In genomic region chr19:18171605-18172327, GRCh38 we compare ENCODE assay signal across 13 cellular contexts. TPM values are rescaled to one million over a fixed set of nuclear protein-coding genes. Genes with fewer than 3 reads are reported as not detected.
DNase-seq lines count a peak whose midpoint lies in the region; ATAC-seq and TF ChIP-seq lines count a peak whose summit lies in the region.
"Had no signal": no experiment of that assay in that cellular context is flagged by ENCODE, and none has a peak within 500 bp of the region (broad histone marks: within the 10 kb centered on the region; RNA-seq: fewer than 3 reads in every experiment).

No MANE protein-coding gene starts in this region.

- ATAC-seq in activated T-cell treated with anti-CD3 and anti-CD28 coated beads, Interleukin-2, amount 50 U/mL, for 72 hours (replicated peaks in 1 of 2): no peak

- no peaks in the 10 kb centered on the region for H3K9me3 ChIP-seq in right atrium auricular region

- CTCF ChIA-PET in RWPE1 (lab: Yijun Ruan, JAX) (interaction anchor here (0.6 to 1.3 kb wide), 2 partner anchors 80 to 676 kb away, joined by 3 to 4 read pairs; no protein-coding TSS in a partner anchor), HEK293T (lab: Yijun Ruan, JAX) (interaction anchor here (0.7 to 1.7 kb wide), 2 partner anchors 35 to 58 kb away, joined by 3 to 6 read pairs; no protein-coding TSS in a partner anchor)

- no peaks in the 10 kb centered on the region for H3K27me3 ChIP-seq in right atrium auricular region

- H3K36me3 ChIP-seq in right atrium auricular region: peaks cover 17% of the 10 kb centered on the region

- H3K27ac ChIP-seq in RWPE1 (peak overlapping the region; percentile 88), right atrium auricular region (peak overlapping the region; percentile 46 to 55)

- DNase-seq in activated T-cell treated with anti-CD3 and anti-CD28 coated beads, Interleukin-2, amount 50 U/mL, for 72 hours: no peak
- DNase-seq in activated T-cell treated with anti-CD3 and anti-CD28 coated beads, Interleukin-2, amount 50 U/mL, for 1 hour: no peak
- DNase-seq in RWPE1 (ENCODE audit: low spot score) (no peak), right atrium auricular region (ENCODE audit: low spot score) (no peak), type B pancreatic cell (ENCODE audit: extremely low spot score, unreplicated experiment) (no peak), HEK293T (ENCODE audit: extremely low spot score) (no peak), chondrocyte (ENCODE audit: low spot score) (no peak), NCI-H2081 (lab: John Stamatoyannopoulos, UW) (no peak)
- DNase-seq: activated CD4-positive, alpha-beta T cell treated with anti-CD3 and anti-CD28 coated beads for 4 hours; activated naive CD4-positive, alpha-beta T cell treated with anti-CD3 and anti-CD28 coated beads, Interleukin-2, amount 50 U/mL, for 16 hours; foreskin melanocyte; NCI-H345; SHP77 had no signal

- H3K9me3 Mint-ChIP-seq in activated T-cell treated with anti-CD3 and anti-CD28 coated beads, Interleukin-2, amount 50 U/mL, for 72 hours: no peaks in the 10 kb centered on the region
- H3K9me3 Mint-ChIP-seq in type B pancreatic cell (no peaks in the 10 kb centered on the region), chondrocyte (ENCODE audit: low read depth) (no peaks in the 10 kb centered on the region)

- TF ChIP-seq CTCF in RWPE1 (conservative IDR thresholded peaks at IDR 0.05; ENCODE audit: low read depth) (no peak), right atrium auricular region (IDR thresholded peaks at IDR 0.05) (no peak), type B pancreatic cell (conservative IDR thresholded peaks at IDR 0.05) (no peak), chondrocyte (IDR thresholded peaks at IDR 0.05) (no peak)

- no peak overlapping the region for H3K4me3 ChIP-seq in right atrium auricular region

- peak overlapping the region; percentile 46 for H3K27ac Mint-ChIP-seq in activated T-cell treated with anti-CD3 and anti-CD28 coated beads, Interleukin-2, amount 50 U/mL, for 72 hours
- H3K27ac Mint-ChIP-seq in type B pancreatic cell: peak overlapping the region; percentile 36
- no peak overlapping the region for H3K27ac Mint-ChIP-seq in chondrocyte (ENCODE audit: unreplicated experiment)

- H3K4me1 Mint-ChIP-seq in activated T-cell treated with anti-CD3 and anti-CD28 coated beads, Interleukin-2, amount 50 U/mL, for 72 hours (ENCODE audit: low read depth): peaks cover 10% of the 10 kb centered on the region
- H3K4me1 Mint-ChIP-seq in type B pancreatic cell (ENCODE audit: unreplicated experiment): peaks cover 4% of the 10 kb centered on the region
- H3K4me1 Mint-ChIP-seq in chondrocyte (ENCODE audit: low read depth): peaks cover 8% of the 10 kb centered on the region

- H3K4me3 Mint-ChIP-seq in activated T-cell treated with anti-CD3 and anti-CD28 coated beads, Interleukin-2, amount 50 U/mL, for 72 hours: no peak overlapping the region
- H3K4me3 Mint-ChIP-seq in type B pancreatic cell: no peak overlapping the region
- H3K4me3 Mint-ChIP-seq in chondrocyte (ENCODE audit: unreplicated experiment): no peak overlapping the region

- peaks cover 2% of the 10 kb centered on the region in 2 donors for H3K36me3 Mint-ChIP-seq in activated T-cell treated with anti-CD3 and anti-CD28 coated beads, Interleukin-2, amount 50 U/mL, for 72 hours (ENCODE audit: insufficient read depth in 2 of 2)
- H3K36me3 Mint-ChIP-seq in type B pancreatic cell: peaks cover 3% of the 10 kb centered on the region
- peaks cover 19% of the 10 kb centered on the region for H3K36me3 Mint-ChIP-seq in chondrocyte (ENCODE audit: low read depth)

- H3K4me1 ChIP-seq in right atrium auricular region: peaks cover 0 to 30% of the 10 kb centered on the region in 2 donors

- POLR2A ChIA-PET in RWPE1 (lab: Yijun Ruan, JAX; ENCODE audit: low non-redundant PET): no interaction called here
- POLR2A ChIA-PET in HEK293T (lab: Yijun Ruan, JAX): no interaction called here

- no peaks in the 10 kb centered on the region for H3K27me3 Mint-ChIP-seq in activated T-cell treated with anti-CD3 and anti-CD28 coated beads, Interleukin-2, amount 50 U/mL, for 72 hours (ENCODE audit: low read depth)
- peaks cover 25% of the 10 kb centered on the region for H3K27me3 Mint-ChIP-seq in type B pancreatic cell
- H3K27me3 Mint-ChIP-seq in chondrocyte (ENCODE audit: low read depth): peaks cover 7% of the 10 kb centered on the region

TF ChIP-seq in HEK293T, 16 proteins besides CTCF, POLR2A, EP300 and RAD21:
- TF ChIP-seq ARNT (IDR thresholded peaks at IDR 0.05): no peak
- no peak for TF ChIP-seq FOXK2 (IDR thresholded peaks at IDR 0.05)
- no peak for TF ChIP-seq SP1 (IDR thresholded peaks at IDR 0.05)
- no peak for TF ChIP-seq PKNOX1 (IDR thresholded peaks at IDR 0.05)
- no peak for TF ChIP-seq TARDBP (IDR thresholded peaks at IDR 0.05)
- TF ChIP-seq ZNF384 (IDR thresholded peaks at IDR 0.05): no peak
- no peak for TF ChIP-seq BHLHE40 (IDR thresholded peaks at IDR 0.05; ENCODE audit: borderline replicate concordance)
- TF ChIP-seq NFRKB (IDR thresholded peaks at IDR 0.05): no peak
- TF ChIP-seq CTBP1 (IDR thresholded peaks at IDR 0.05; ENCODE audit: borderline replicate concordance): no peak

RNA-seq across cellular contexts. Expression of gene IFI30, which starts 1.8 kb away (rescaled TPM):
- 10 to 100 TPM; 10.2 to 11.4 TPM for total RNA-seq in activated T-cell treated with anti-CD3 and anti-CD28 coated beads, Interleukin-2, amount 50 U/mL, for 72 hours
- 10 to 100 TPM in 1 of 2 donors, 1 to 10 TPM in 1; 8.1 to 43.2 TPM for total RNA-seq in right atrium auricular region
- total RNA-seq in type B pancreatic cell (ENCODE audit: low replicate concordance): 20.2 and 22.8 TPM in 2 replicates
- total RNA-seq in chondrocyte: 0.33 to 2.1 TPM (median 1.7 TPM) in 3 replicates

RNA-seq across cellular contexts. Expression of gene PIK3R2, which starts 18.8 kb away (rescaled TPM):
- total RNA-seq in activated T-cell treated with anti-CD3 and anti-CD28 coated beads, Interleukin-2, amount 50 U/mL, for 72 hours: 10 to 100 TPM; 13.3 to 15.4 TPM
- total RNA-seq in right atrium auricular region (10 to 100 TPM; 18.7 to 19.0 TPM), type B pancreatic cell (ENCODE audit: low replicate concordance) (41.4 and 47.0 TPM in 2 replicates), chondrocyte (67.6 to 96.3 TPM (median 73.1 TPM) in 3 replicates)

RNA-seq across cellular contexts. Expression of gene MPV17L2, which starts 21.3 kb away (rescaled TPM):
- total RNA-seq in activated T-cell treated with anti-CD3 and anti-CD28 coated beads, Interleukin-2, amount 50 U/mL, for 72 hours: 10 to 100 TPM in 1 of 2 donors, 1 to 10 TPM in 1; 9.8 to 10.1 TPM
- total RNA-seq in right atrium auricular region: 10 to 100 TPM; 28.3 to 40.8 TPM
- 10.2 and 11.6 TPM in 2 replicates for total RNA-seq in type B pancreatic cell (ENCODE audit: low replicate concordance)
- 10.9 to 14.2 TPM (median 12.8 TPM) in 3 replicates for total RNA-seq in chondrocyte

RNA-seq across cellular contexts. Expression of gene RAB3A, which starts 32.1 kb away (rescaled TPM):
- 1 to 10 TPM; 1.8 to 1.9 TPM for total RNA-seq in activated T-cell treated with anti-CD3 and anti-CD28 coated beads, Interleukin-2, amount 50 U/mL, for 72 hours
- total RNA-seq in right atrium auricular region (10 to 100 TPM in 1 of 2 donors, 1 to 10 TPM in 1; 8.6 to 27.0 TPM), type B pancreatic cell (ENCODE audit: low replicate concordance) (6.7 and 8.7 TPM in 2 replicates), chondrocyte (3.4 to 6.1 TPM (median 3.8 TPM) in 3 replicates)

RNA-seq across cellular contexts. Expression of gene PDE4C, which starts 54.5 kb away (rescaled TPM):
- total RNA-seq in activated T-cell treated with anti-CD3 and anti-CD28 coated beads, Interleukin-2, amount 50 U/mL, for 72 hours: under 1 TPM in 1 of 2 donors, not detected in 1; 0.10 TPM
- total RNA-seq in right atrium auricular region: 1 to 10 TPM in 1 of 2 donors, not detected in 1; 1.4 TPM
- total RNA-seq in type B pancreatic cell (ENCODE audit: low replicate concordance): 0.33 and 0.89 TPM in 2 replicates
- total RNA-seq in chondrocyte: 2.9 to 3.4 TPM in 2 of 3 replicates, not detected in the other
